16 cellular contexts compared by ENCODE assay signal in genomic region chr1:36211841-36212240, GRCh38. TPM values are rescaled to one million over a fixed set of nuclear protein-coding genes. Genes with fewer than 3 reads are reported as not detected.
DNase-seq lines count a peak whose midpoint lies in the region; ATAC-seq, FAIRE-seq and TF ChIP-seq lines count a peak whose summit lies in the region.
"Had no signal": no experiment of that assay in that cellular context is flagged by ENCODE, and none has a peak within 500 bp of the region (broad histone marks: within the 10 kb centered on the region; RNA-seq: fewer than 3 reads in every experiment).

No MANE protein-coding gene starts in this region.

- no peak for TF ChIP-seq CTCF in D721Med (IDR thresholded peaks at IDR 0.05; ENCODE audit: insufficient read depth, missing control alignments)
- no peak for TF ChIP-seq CTCF in mucosa of descending colon (IDR thresholded peaks at IDR 0.05)
- TF ChIP-seq CTCF in endodermal cell (conservative IDR thresholded peaks at IDR 0.05), result no peak
- no peak for TF ChIP-seq CTCF in GM13976 (IDR thresholded peaks at IDR 0.05; ENCODE audit: borderline replicate concordance, control extremely low read depth, extremely low read depth, insufficient read depth, missing control alignments)

- H3K4me3 ChIP-seq in mucosa of descending colon (no peak overlapping the region), endodermal cell (ENCODE audit: low read length) (no peak overlapping the region)

- H3K27ac Mint-ChIP-seq in endodermal cell, result no peak overlapping the region
- H3K27ac Mint-ChIP-seq: B cell; CD8-positive, alpha-beta T cell had no signal

- H3K27ac ChIP-seq in endodermal cell (ENCODE audit: low read depth, low read length), result no peak overlapping the region

- no peaks in the 10 kb centered on the region for H3K9me3 ChIP-seq in mucosa of descending colon
- H3K9me3 ChIP-seq in endodermal cell (ENCODE audit: control insufficient read depth, low read length), result no peaks in the 10 kb centered on the region

- H3K9ac ChIP-seq in endodermal cell (ENCODE audit: extremely low read depth, low read length, poor library complexity, severe bottlenecking), result no peak overlapping the region

- H3K4me1 ChIP-seq in mucosa of descending colon (ENCODE audit: low read depth), result no peaks in the 10 kb centered on the region
- H3K4me1 ChIP-seq in endodermal cell (ENCODE audit: control insufficient read depth, insufficient read depth, low read length), result no peaks in the 10 kb centered on the region

- H3K27me3 Mint-ChIP-seq in endodermal cell (ENCODE audit: insufficient read depth), result no peaks in the 10 kb centered on the region
- H3K27me3 Mint-ChIP-seq: B cell had no signal

- H3K36me3 Mint-ChIP-seq in endodermal cell (ENCODE audit: low read depth), result no peaks in the 10 kb centered on the region
- H3K36me3 Mint-ChIP-seq: CD8-positive, alpha-beta T cell; IgD-negative memory B cell had no signal

- H3K4me3 Mint-ChIP-seq in endodermal cell, result no peak overlapping the region
- H3K4me3 Mint-ChIP-seq: B cell; CD8-positive, alpha-beta T cell had no signal

- ATAC-seq in esophagus mucosa (peak; percentile 88), mucosa of descending colon (peak; percentile 75)
- ATAC-seq: CD8-positive, alpha-beta T cell; HCT116 had no signal

- intact Hi-C loops in mucosa of descending colon (cut with DNase I, micrococcal nuclease), result no loop called here

- H3K36me3 ChIP-seq in mucosa of descending colon (ENCODE audit: low read depth), result no peaks in the 10 kb centered on the region
- no peaks in the 10 kb centered on the region for H3K36me3 ChIP-seq in endodermal cell (ENCODE audit: control insufficient read depth, insufficient read depth, low read length)

- H3K9me3 Mint-ChIP-seq in endodermal cell, result no peaks in the 10 kb centered on the region
- H3K9me3 Mint-ChIP-seq: CD8-positive, alpha-beta T cell; IgD-negative memory B cell had no signal

- peaks cover 6% of the 10 kb centered on the region for H3K4me1 Mint-ChIP-seq in endodermal cell

- no peaks in the 10 kb centered on the region for H3K27me3 ChIP-seq in endodermal cell (ENCODE audit: control insufficient read depth, insufficient read depth, low read length, poor library complexity, severe bottlenecking)

- in situ Hi-C loops in GM13976 (cut with MboI; ENCODE audit: low sequenced_read_pairs, unreplicated experiment), result no loop called here

- peak; percentile 45 for DNase-seq in D721Med (ENCODE audit: insufficient read length, low spot score)
- DNase-seq in MV-4-11 (lab: John Stamatoyannopoulos, UW), result peak; percentile 13
- DNase-seq in mucosa of descending colon, result no peak
- no peak for DNase-seq in endodermal cell
- no peak for DNase-seq in NOMO-1 treated with dmso at 0.1 percent for 144 hours (lab: John Stamatoyannopoulos, UW; ENCODE audit: unreplicated experiment)
- no peak for DNase-seq in GM13976 (ENCODE audit: low spot score)
- DNase-seq: CD8-positive, alpha-beta T cell; COR-L47; DND-41; GDM1 had no signal

- no peak for FAIRE-seq in D721Med (lab: Jason Lieb, UNC)
- FAIRE-seq: A204.1, GM12892 had no signal

- 90 to 95% methylated on average over 2 of the region's 2 CpGs for WGBS in endodermal cell (ENCODE audit: insufficient coverage in 1 of 2, insufficient read length in 1 of 2), 2 experiments

RNA-seq across cellular contexts. Expression of gene THRAP3, which starts 12.4 kb away (rescaled TPM):
- total RNA-seq in esophagus mucosa (72.0 TPM), mucosa of descending colon (100 to 1,000 TPM in 1 of 3 donors, 10 to 100 TPM in 2; 83.0 to 103 (median 85.1) TPM), endodermal cell (100 to 1,000 TPM; 145 to 165 TPM)
- polyA plus RNA-seq in endodermal cell (2013, experiment 1 of 2), result 110 TPM
- polyA plus RNA-seq in endodermal cell (2013, experiment 2 of 2), result 105 TPM

RNA-seq across cellular contexts. Expression of gene MAP7D1, which starts 55.9 kb away (rescaled TPM):
- 93.1 TPM for total RNA-seq in esophagus mucosa
- 100 to 1,000 TPM in 1 of 3 donors, 10 to 100 TPM in 2; 41.5 to 161 (median 61.9) TPM for total RNA-seq in mucosa of descending colon
- 100 to 1,000 TPM; 119 to 120 TPM for total RNA-seq in endodermal cell
- 121 TPM for polyA plus RNA-seq in endodermal cell (2013, experiment 1 of 2)
- 114 TPM for polyA plus RNA-seq in endodermal cell (2013, experiment 2 of 2)

Comparison
In these comparisons a context has a peak if more than half of its experiments do, and no peak if none do; other contexts are left out.
1. DNase-seq: peak in D721Med (single experiment) and MV-4-11 (single experiment); none in mucosa of descending colon (0 of 3), endodermal cell (single experiment), NOMO-1 treated with dmso at 0.1 percent for 144 hours (single experiment) and GM13976 (single experiment).